Comparison of ENCODE assay signal across 22 cellular contexts in genomic region chr2:76160683-76161082, GRCh38.
"Had no signal": no experiment of that assay in that cellular context is flagged by ENCODE, and none has a peak within 500 bp of the region (broad histone marks: within the 10 kb centered on the region; RNA-seq: fewer than 3 reads in every experiment).

No MANE protein-coding gene starts in this region.

- H3K27ac Mint-ChIP-seq: activated CD4-positive, alpha-beta T cell treated with anti-CD3 and anti-CD28 coated beads, Interleukin-2, amount 10 ng/mL, durations not matched to agents 24 days and 14 days; activated CD8-positive, alpha-beta T cell treated with anti-CD3 and anti-CD28 coated beads for 36 hours; activated naive CD4-positive, alpha-beta T cell treated with anti-CD3 and anti-CD28 coated beads, Interleukin-2, amount 50 U/mL, for 24 hours; activated naive CD8-positive, alpha-beta T cell treated with anti-CD3 and anti-CD28 coated beads, Interleukin-2, amount 10 ng/mL, durations not matched to agents 7 days and 5 days; activated T-cell treated with anti-CD3 and anti-CD28 coated beads, Interleukin-2, amount 50 U/mL, for 24 hours; activated T-helper 2 cell treated with anti-CD3 and anti-CD28 coated beads, Interferon-gamma antibody, Interleukin-2, Interleukin-4, amounts not matched to agents 10 μg/mL and 5 μg/mL and 100 μg/mL, durations not matched to agents 14 hours and 24 hours and 36 hours had no signal

- H3K27me3 Mint-ChIP-seq: activated CD4-positive, alpha-beta T cell treated with anti-CD3 and anti-CD28 coated beads, Interleukin-2, amount 10 ng/mL, durations not matched to agents 24 days and 14 days; activated CD8-positive, alpha-beta T cell treated with anti-CD3 and anti-CD28 coated beads for 36 hours; activated naive CD4-positive, alpha-beta T cell treated with anti-CD3 and anti-CD28 coated beads, Interleukin-2, amount 50 U/mL, for 24 hours; activated naive CD8-positive, alpha-beta T cell treated with anti-CD3 and anti-CD28 coated beads, Interleukin-2, amount 10 ng/mL, durations not matched to agents 7 days and 5 days; activated T-cell treated with anti-CD3 and anti-CD28 coated beads, Interleukin-2, amount 50 U/mL, for 24 hours had no signal

- H3K4me1 Mint-ChIP-seq: activated CD4-positive, alpha-beta T cell treated with anti-CD3 and anti-CD28 coated beads, Interleukin-2, amount 10 ng/mL, durations not matched to agents 24 days and 14 days; activated naive CD4-positive, alpha-beta T cell treated with anti-CD3 and anti-CD28 coated beads, Interleukin-2, amount 50 U/mL, for 24 hours; activated naive CD8-positive, alpha-beta T cell treated with anti-CD3 and anti-CD28 coated beads, Interleukin-2, amount 10 ng/mL, durations not matched to agents 7 days and 5 days had no signal

- H3K27ac ChIP-seq: ascending aorta, breast epithelium, SJCRH30, SK-N-MC had no signal

- ATAC-seq: activated CD8-positive, alpha-beta T cell treated with anti-CD3 and anti-CD28 coated beads for 36 hours had no signal

- H3K4me3 Mint-ChIP-seq: activated CD4-positive, alpha-beta T cell treated with anti-CD3 and anti-CD28 coated beads, Interleukin-2, amount 10 ng/mL, durations not matched to agents 24 days and 14 days; activated CD8-positive, alpha-beta T cell treated with anti-CD3 and anti-CD28 coated beads for 36 hours; activated naive CD4-positive, alpha-beta T cell treated with anti-CD3 and anti-CD28 coated beads, Interleukin-2, amount 50 U/mL, for 24 hours; activated naive CD8-positive, alpha-beta T cell treated with anti-CD3 and anti-CD28 coated beads, Interleukin-2, amount 10 ng/mL, durations not matched to agents 7 days and 5 days; activated T-cell treated with anti-CD3 and anti-CD28 coated beads, Interleukin-2, amount 50 U/mL, for 24 hours had no signal

- H3K36me3 ChIP-seq: ascending aorta, breast epithelium, SJCRH30 had no signal

- H3K9me3 ChIP-seq: ascending aorta, breast epithelium, SJCRH30 had no signal

- H3K9me3 Mint-ChIP-seq: activated CD4-positive, alpha-beta T cell treated with anti-CD3 and anti-CD28 coated beads, Interleukin-2, amount 10 ng/mL, durations not matched to agents 24 days and 14 days had no signal

- DNase-seq: activated CD4-positive, alpha-beta T cell treated with anti-CD3 and anti-CD28 coated beads, Interleukin-2, amount 10 ng/mL, durations not matched to agents 24 days and 14 days; activated CD4-positive, alpha-beta T cell treated with anti-CD3 and anti-CD28 coated beads, Interleukin-2, amount 50 U/mL, for 4 hours; activated CD8-positive, alpha-beta T cell treated with anti-CD3 and anti-CD28 coated beads for 36 hours; activated gamma-delta T cell; activated naive CD4-positive, alpha-beta T cell treated with Interleukin-2 at 50 U/mL for 16 hours; activated naive CD8-positive, alpha-beta T cell treated with anti-CD3 and anti-CD28 coated beads, Interleukin-2, amount 10 ng/mL, durations not matched to agents 7 days and 5 days; activated T-cell treated with anti-CD3 and anti-CD28 coated beads, Interleukin-2, amount 50 U/mL, for 24 hours; NCI-H1092 treated with DMSO at 0.1 percent for 48 hours; NCI-H1417 treated with DMSO at 0.1 percent for 48 hours; NCI-H187 treated with DMSO at 0.1 percent for 48 hours; NCI-H2081; NCI-H345; NCI-H524 treated with DMSO at 0.1 percent for 48 hours; OCI-M1; SHP77; SJCRH30; T1000 had no signal

- H3K27me3 ChIP-seq: ascending aorta, breast epithelium, SJCRH30 had no signal

- H3K4me1 ChIP-seq: ascending aorta, breast epithelium, SJCRH30 had no signal

- H3K4me3 ChIP-seq: ascending aorta, breast epithelium, SJCRH30, SK-N-MC had no signal

- H3K36me3 Mint-ChIP-seq: activated naive CD4-positive, alpha-beta T cell treated with anti-CD3 and anti-CD28 coated beads, Interleukin-2, amount 50 U/mL, for 24 hours; activated naive CD8-positive, alpha-beta T cell treated with anti-CD3 and anti-CD28 coated beads, Interleukin-2, amount 10 ng/mL, durations not matched to agents 7 days and 5 days had no signal
